ENCODE assay signal across 31 cellular contexts in genomic region chr11:124796312-124796711, GRCh38. TPM values are rescaled to one million over a fixed set of nuclear protein-coding genes. Genes with fewer than 3 reads are reported as not detected.
"Had no signal": no experiment of that assay in that cellular context is flagged by ENCODE, and none has a peak within 500 bp of the region (broad histone marks: within the 10 kb centered on the region; RNA-seq: fewer than 3 reads in every experiment).

No MANE protein-coding gene starts in this region.

- ATAC-seq: activated CD8-positive, alpha-beta T cell treated with anti-CD3 and anti-CD28 coated beads for 36 hours; activated naive CD4-positive, alpha-beta T cell treated with anti-CD3 and anti-CD28 coated beads, Interleukin-2, amount 50 U/mL, for 72 hours; body of pancreas had no signal

- H3K36me3 ChIP-seq: adrenal gland, breast epithelium, SJCRH30 had no signal

- H3K9me3 ChIP-seq: adrenal gland, body of pancreas, breast epithelium, SJCRH30 had no signal

- DNase-seq: activated CD4-positive, alpha-beta T cell treated with anti-CD3 and anti-CD28 coated beads, Interleukin-2, amount 10 ng/mL, durations not matched to agents 24 days and 14 days; activated CD4-positive, alpha-beta T cell treated with anti-CD3 and anti-CD28 coated beads, Interleukin-2, amount 50 U/mL, for 4 hours; activated CD8-positive, alpha-beta T cell treated with anti-CD3 and anti-CD28 coated beads for 36 hours; activated gamma-delta T cell treated with Interleukin-2 at 50 U/mL for 16 hours; activated naive CD4-positive, alpha-beta T cell treated with anti-CD3 and anti-CD28 coated beads for 36 hours; activated T-cell treated with anti-CD3 and anti-CD28 coated beads, Interleukin-2, amount 50 U/mL, for 1 hour; adrenal gland; body of pancreas; NCI-H1092 treated with DMSO at 0.1 percent for 48 hours; NCI-H1436; NCI-H1694; NCI-H1930; NCI-H2081 treated with DMSO at 0.1 percent for 48 hours; NCI-H345; NCI-H524 treated with DMSO at 0.1 percent for 48 hours; NK-92 treated with Interleukin-12 subunit alpha and Interleukin-12 subunit beta, amount 100 ng/mL, for 24 hours; SHP77; SJCRH30 had no signal

- H3K27me3 ChIP-seq: adrenal gland, body of pancreas, breast epithelium, SJCRH30 had no signal

- FAIRE-seq: astrocyte, TTC549 had no signal

- H3K4me3 ChIP-seq: adrenal gland, body of pancreas, breast epithelium, coronary artery, SJCRH30, SK-N-MC had no signal

- H3K27ac ChIP-seq: adrenal gland, body of pancreas, breast epithelium, coronary artery, SJCRH30, SK-N-MC had no signal

RNA-seq across cellular contexts. Expression of gene ESAM, which starts 34.2 kb away (rescaled TPM):
- total RNA-seq: activated CD4-positive, alpha-beta T cell treated with anti-CD3 and anti-CD28 coated beads, Interleukin-2, amount 10 ng/mL, durations not matched to agents 24 days and 14 days; RPMI7951 had no signal

RNA-seq across cellular contexts. Expression of gene VSIG2, which starts 44.3 kb away (rescaled TPM):
- total RNA-seq: activated naive CD4-positive, alpha-beta T cell treated with anti-CD3 and anti-CD28 coated beads, Interleukin-2, amount 50 U/mL, for 72 hours; activated T-helper 1 cell treated with anti-CD3 and anti-CD28 coated beads, Interleukin-12 subunit alpha, Interleukin-12 subunit beta, Interleukin-2, Interleukin-4 antibody, amounts not matched to agents 30 ng/mL and 10 ng/mL and 1 ng/mL, durations not matched to agents 14 hours and 24 hours and 36 hours; LHCN-M2; M059J; NCI-H460; OCI-LY7; RPMI7951; SJCRH30; T-helper 1 cell treated with Interleukin-12 subunit alpha and Interleukin-12 subunit beta and Interleukin-4 antibody, amounts not matched to agents 30 ng/mL and 1 ng/mL, for 36 hours had no signal

RNA-seq across cellular contexts. Expression of gene NRGN, which starts 56.6 kb away (rescaled TPM):
- total RNA-seq: body of pancreas, NCI-H460 had no signal
